10 cellular contexts compared by ENCODE assay signal in the genomic region with DNA sequence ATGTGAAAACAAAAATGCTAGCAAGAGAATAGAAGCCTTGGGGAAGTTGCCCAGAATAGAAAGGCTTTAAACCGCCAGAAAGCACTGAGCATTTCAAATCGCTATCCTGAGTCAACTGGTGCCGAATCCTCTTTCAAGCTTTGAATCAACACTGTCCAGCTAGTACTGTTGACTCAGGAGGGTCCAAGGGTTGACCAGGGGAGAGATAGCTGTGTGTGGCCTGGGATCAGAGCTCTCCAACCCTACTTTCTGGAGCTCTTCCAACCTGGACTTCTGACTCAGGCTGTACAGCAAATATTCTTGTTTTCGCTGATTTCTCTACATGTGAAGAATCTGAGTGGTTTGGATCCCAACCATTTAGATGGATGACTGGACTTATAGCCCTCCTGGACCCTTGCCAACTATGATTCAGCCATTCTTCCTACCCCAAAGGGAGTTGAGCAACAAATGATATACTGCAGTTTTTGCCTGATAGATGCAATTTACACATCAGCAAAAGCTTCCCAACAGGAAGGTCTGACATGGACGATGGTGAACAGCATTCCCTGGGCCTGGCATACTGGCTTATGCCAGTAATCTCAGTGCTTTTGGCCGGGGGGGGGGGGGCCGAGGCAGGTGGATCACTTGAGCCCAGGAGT.
DNase-seq lines count a peak whose midpoint lies in the region; ATAC-seq and TF ChIP-seq lines count a peak whose summit lies in the region.
"Had no signal": no experiment of that assay in that cellular context is flagged by ENCODE, and none has a peak within 500 bp of the region (broad histone marks: within the 10 kb centered on the region; RNA-seq: fewer than 3 reads in every experiment).

No MANE protein-coding gene starts in this region.

- no peak overlapping the region for H3K27ac Mint-ChIP-seq in WTC11
- no peak overlapping the region for H3K27ac Mint-ChIP-seq in activated naive CD8-positive, alpha-beta T cell treated with anti-CD3 and anti-CD28 coated beads, Interleukin-2, amount 50 U/mL, for 24 hours

- intact Hi-C loops in left colon (cut with DNase I, micrococcal nuclease): no loop called here

- H3K27me3 Mint-ChIP-seq in WTC11 (ENCODE audit: low read depth): peaks cover 22% of the 10 kb centered on the region
- H3K27me3 Mint-ChIP-seq in activated naive CD8-positive, alpha-beta T cell treated with anti-CD3 and anti-CD28 coated beads, Interleukin-2, amount 50 U/mL, for 24 hours: no peaks in the 10 kb centered on the region

- no peak for TF ChIP-seq CTCF in WTC11 (IDR thresholded peaks at IDR 0.05)

- no peak overlapping the region for H3K4me3 Mint-ChIP-seq in WTC11
- H3K4me3 Mint-ChIP-seq in activated naive CD8-positive, alpha-beta T cell treated with anti-CD3 and anti-CD28 coated beads, Interleukin-2, amount 50 U/mL, for 24 hours: no peak overlapping the region

- CTCF ChIA-PET in WTC11 (lab: Charles Lee): interaction anchor here (0.6 to 1.6 kb wide), 3 partner anchors 23 to 292 kb away, joined by 3 read pairs; no protein-coding TSS in a partner anchor

- POLR2A ChIA-PET in WTC11 (lab: Charles Lee): no interaction called here

- DNase-seq in AG08396 (ENCODE audit: low spot score) (peak; percentile 45), HuH-7 (ENCODE audit: low spot score) (peak; percentile 89), WTC11 (ENCODE audit: low spot score) (no peak), left colon (no peak), DMS79 treated with DMSO at 0.1 percent for 48 hours (lab: John Stamatoyannopoulos, UW) (no peak), amniotic stem cell (lab: John Stamatoyannopoulos, UW) (no peak), NAMALWA (ENCODE audit: low spot score) (no peak)
- DNase-seq in activated naive CD8-positive, alpha-beta T cell treated with anti-CD3 and anti-CD28 coated beads, Interleukin-2, amount 50 U/mL, for 24 hours: no peak
- DNase-seq: ovary had no signal

- H3K4me1 Mint-ChIP-seq in WTC11: peaks cover 29% of the 10 kb centered on the region
- H3K4me1 Mint-ChIP-seq in activated naive CD8-positive, alpha-beta T cell treated with anti-CD3 and anti-CD28 coated beads, Interleukin-2, amount 50 U/mL, for 24 hours: no peaks in the 10 kb centered on the region

- ATAC-seq in WTC11 (no peak), left colon (peak; percentile 95)
- no peak for ATAC-seq in activated naive CD8-positive, alpha-beta T cell treated with anti-CD3 and anti-CD28 coated beads, Interleukin-2, amount 50 U/mL, for 24 hours
- ATAC-seq: activated CD4-positive, CD25-positive, alpha-beta regulatory T cell treated with anti-CD3 and anti-CD28 coated beads, Interleukin-2, amount 50 U/mL, for 24 hours had no signal

- no peaks in the 10 kb centered on the region for H3K36me3 Mint-ChIP-seq in WTC11
- H3K36me3 Mint-ChIP-seq in activated naive CD8-positive, alpha-beta T cell treated with anti-CD3 and anti-CD28 coated beads, Interleukin-2, amount 50 U/mL, for 24 hours (ENCODE audit: low read depth): no peaks in the 10 kb centered on the region

- H3K9me3 Mint-ChIP-seq in WTC11: peaks cover 5% of the 10 kb centered on the region
- peaks cover 4% of the 10 kb centered on the region for H3K9me3 Mint-ChIP-seq in activated naive CD8-positive, alpha-beta T cell treated with anti-CD3 and anti-CD28 coated beads, Interleukin-2, amount 50 U/mL, for 24 hours

TF ChIP-seq in WTC11, 78 proteins besides CTCF, POLR2A, EP300 and RAD21:
- peak; percentile 86 for TF ChIP-seq GABPB1 (CRISPR knock-in tag; IDR thresholded peaks at IDR 0.05)
- no peak for TF ChIP-seq ZNF232 (CRISPR knock-in tag; IDR thresholded peaks at IDR 0.05)
TF ChIP-seq in WTC11: peak in this region for 1.

Comparison
In these comparisons a context has a peak if more than half of its experiments do, and no peak if none do; other contexts are left out.
1. DNase-seq: peak in AG08396 (single experiment) and HuH-7 (single experiment); none in WTC11 (single experiment), left colon (0 of 2), DMS79 treated with DMSO at 0.1 percent for 48 hours (single experiment), amniotic stem cell (single experiment), activated naive CD8-positive, alpha-beta T cell treated with anti-CD3 and anti-CD28 coated beads, Interleukin-2, amount 50 U/mL, for 24 hours (single experiment) and NAMALWA (single experiment).